18 cellular contexts compared by ENCODE assay signal in the genomic region with DNA sequence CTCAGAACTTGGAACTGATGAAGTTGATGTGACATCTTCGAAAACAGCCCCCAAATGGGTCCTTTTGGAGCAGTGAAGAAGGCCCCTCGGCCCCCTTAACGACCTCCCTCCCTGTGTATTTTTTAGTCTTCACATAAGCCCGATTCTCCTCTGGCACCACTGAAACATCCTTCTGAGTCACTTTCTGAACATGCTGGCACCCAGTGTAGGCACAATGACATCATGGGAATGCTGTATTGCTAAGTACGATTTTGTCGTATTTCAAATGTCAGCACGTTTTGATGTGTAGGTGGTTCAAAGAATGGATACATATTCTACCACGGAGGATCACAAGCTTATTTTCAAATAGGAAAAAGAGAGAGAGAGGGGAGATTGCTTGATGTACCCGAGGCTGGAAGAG.
DNase-seq lines count a peak whose midpoint lies in the region; ATAC-seq, FAIRE-seq and TF ChIP-seq lines count a peak whose summit lies in the region.
"Had no signal": no experiment of that assay in that cellular context is flagged by ENCODE, and none has a peak within 500 bp of the region (broad histone marks: within the 10 kb centered on the region; RNA-seq: fewer than 3 reads in every experiment).

No MANE protein-coding gene starts in this region.

- dilution Hi-C loops in keratinocyte (cut with MboI; ENCODE audit: extremely low pct_ligation_motif_present, low sequenced_read_pairs): no loop called here

- no peak for ATAC-seq in Right ventricle myocardium inferior
- ATAC-seq in activated T-helper 17 cell treated with anti-CD3 and anti-CD28 coated beads, Interleukin-2, amount 50 U/mL, for 72 hours (replicated peaks): peak; percentile 83

- no peaks in the 10 kb centered on the region for H3K79me2 ChIP-seq in keratinocyte (ENCODE audit: control insufficient read depth, insufficient read depth, low read length)

- H3K4me3 ChIP-seq in right atrium auricular region (no peak overlapping the region), keratinocyte (ENCODE audit: control insufficient read depth in 2 of 3, extremely low read depth in 1 of 3, insufficient read depth in 2 of 3, low read depth in 1 of 3, low read length in 3 of 3) (no peak overlapping the region), vagina (no peak overlapping the region)
- H3K4me3 ChIP-seq: HAP-1, ovary, PC-9 had no signal

- TF ChIP-seq CTCF in right atrium auricular region (IDR thresholded peaks at IDR 0.05) (no peak), keratinocyte (optimal IDR thresholded peaks at IDR 0.05 in 1 of 3, IDR thresholded peaks at IDR 0.05 in 1 of 3, conservative IDR thresholded peaks at IDR 0.05 in 1 of 3; ENCODE audit: extremely low read depth in 1 of 3, insufficient read depth in 2 of 3, low read length in 3 of 3) (no peak), vagina (IDR thresholded peaks at IDR 0.05) (no peak)

- H3K9me3 ChIP-seq in right atrium auricular region (no peaks in the 10 kb centered on the region), keratinocyte (ENCODE audit: control insufficient read depth, low read depth, low read length) (no peaks in the 10 kb centered on the region), vagina (no peaks in the 10 kb centered on the region)
- H3K9me3 ChIP-seq: HAP-1, ovary had no signal

- H3K36me3 ChIP-seq in right atrium auricular region (no peaks in the 10 kb centered on the region), keratinocyte (ENCODE audit: control insufficient read depth in 2 of 2, extremely low read depth in 1 of 2, insufficient read depth in 2 of 2, low read length in 2 of 2) (no peaks in the 10 kb centered on the region), vagina (no peaks in the 10 kb centered on the region)
- H3K36me3 ChIP-seq: HAP-1, ovary had no signal

- DNase-seq in right atrium auricular region (ENCODE audit: low spot score) (no peak), Right ventricle myocardium inferior (ENCODE audit: missing footprints) (no peak), keratinocyte (ENCODE audit: low read depth, low spot score) (no peak), vagina (ENCODE audit: extremely low spot score in 2 of 2) (no peak), erythroblast (lab: John Stamatoyannopoulos, UW) (no peak), SKM-1 treated with dmso at 0.1 percent for 144 hours (lab: John Stamatoyannopoulos, UW; ENCODE audit: unreplicated experiment) (no peak)
- DNase-seq: cortex of kidney; NCI-H1092 treated with DMSO at 0.1 percent for 48 hours; NCI-H2081 treated with DMSO at 0.1 percent for 48 hours; ovary; PC-9; small intestine; stimulated activated naive CD4-positive, alpha-beta T cell treated with Interleukin-2 at 50 U/mL for 16 hours; T-helper 9 cell had no signal

- TF ChIP-seq POLR2A in vagina (IDR thresholded peaks at IDR 0.05) (no peak), erythroblast (IDR thresholded peaks at IDR 0.05; ENCODE audit: low read length) (no peak)

- intact Hi-C loops in Right ventricle myocardium inferior (cut with DNase I) (no loop called here), vagina (cut with DNase I) (no loop called here)

- no peak overlapping the region for H3K9ac ChIP-seq in keratinocyte (ENCODE audit: control insufficient read depth, extremely low read depth, insufficient read depth, low read length)
- H3K9ac ChIP-seq: KMS-11 had no signal

- H3K27ac ChIP-seq in right atrium auricular region: peak overlapping the region; percentile 47 to 79
- H3K27ac ChIP-seq in keratinocyte (ENCODE audit: control insufficient read depth, insufficient read depth, low read length): no peak overlapping the region
- peak overlapping the region; percentile 75 for H3K27ac ChIP-seq in vagina
- H3K27ac ChIP-seq: KMS-11, ovary, PC-9 had no signal

- no peaks in the 10 kb centered on the region for H3K4me1 ChIP-seq in right atrium auricular region
- peaks cover 8% of the 10 kb centered on the region for H3K4me1 ChIP-seq in keratinocyte (ENCODE audit: control insufficient read depth, extremely low read depth, insufficient read depth, low read length)
- peaks cover 22% of the 10 kb centered on the region for H3K4me1 ChIP-seq in vagina
- H3K4me1 ChIP-seq: HAP-1 had no signal

- H3K27me3 ChIP-seq in right atrium auricular region: no peaks in the 10 kb centered on the region
- no peaks in the 10 kb centered on the region for H3K27me3 ChIP-seq in keratinocyte (ENCODE audit: control insufficient read depth, extremely low read depth, insufficient read depth, low read length)
- no peaks in the 10 kb centered on the region for H3K27me3 ChIP-seq in vagina
- H3K27me3 ChIP-seq: ovary had no signal

- H3K27ac Mint-ChIP-seq in activated T-helper 17 cell treated with anti-CD3 and anti-CD28 coated beads, Interleukin-2, amount 50 U/mL, for 72 hours: peak overlapping the region; percentile 56
- H3K27ac Mint-ChIP-seq: activated T-helper 1 cell treated with anti-CD3 and anti-CD28 coated beads, Interleukin-12 subunit alpha, Interleukin-12 subunit beta, Interleukin-2, Interleukin-4 antibody, amounts not matched to agents 30 ng/mL and 10 ng/mL and 1 ng/mL, durations not matched to agents 14 hours and 24 hours and 36 hours had no signal

- peak overlapping the region; percentile 45 for H3K4me3 Mint-ChIP-seq in activated T-helper 17 cell treated with anti-CD3 and anti-CD28 coated beads, Interleukin-2, amount 50 U/mL, for 72 hours
- H3K4me3 Mint-ChIP-seq: activated T-helper 1 cell treated with anti-CD3 and anti-CD28 coated beads, Interleukin-12 subunit alpha, Interleukin-12 subunit beta, Interleukin-2, Interleukin-4 antibody, amounts not matched to agents 30 ng/mL and 10 ng/mL and 1 ng/mL, durations not matched to agents 14 hours and 24 hours and 36 hours had no signal

- H3K4me1 Mint-ChIP-seq in activated T-helper 17 cell treated with anti-CD3 and anti-CD28 coated beads, Interleukin-2, amount 50 U/mL, for 72 hours: peaks cover 11% of the 10 kb centered on the region

- peaks cover 4% of the 10 kb centered on the region for H3K9me3 Mint-ChIP-seq in activated T-helper 17 cell treated with anti-CD3 and anti-CD28 coated beads, Interleukin-2, amount 50 U/mL, for 72 hours
- H3K9me3 Mint-ChIP-seq: activated T-helper 1 cell treated with anti-CD3 and anti-CD28 coated beads, Interleukin-12 subunit alpha, Interleukin-12 subunit beta, Interleukin-2, Interleukin-4 antibody, amounts not matched to agents 30 ng/mL and 10 ng/mL and 1 ng/mL, durations not matched to agents 14 hours and 24 hours and 36 hours had no signal

- no peak overlapping the region for H3K4me2 ChIP-seq in keratinocyte (ENCODE audit: control insufficient read depth, extremely low read depth, insufficient read depth, low read depth, low read length)
- H3K4me2 ChIP-seq: KMS-11, PC-9 had no signal

- H3K27me3 Mint-ChIP-seq in activated T-helper 17 cell treated with anti-CD3 and anti-CD28 coated beads, Interleukin-2, amount 50 U/mL, for 72 hours: no peaks in the 10 kb centered on the region

- no peaks in the 10 kb centered on the region for H4K20me1 ChIP-seq in keratinocyte (ENCODE audit: control insufficient read depth, extremely low read depth, insufficient read depth, low read length)

- peak; percentile 41 for FAIRE-seq in keratinocyte (lab: Jason Lieb, UNC)
- FAIRE-seq: small intestine had no signal

- no peaks in the 10 kb centered on the region for H3K9me1 ChIP-seq in keratinocyte (ENCODE audit: control insufficient read depth, extremely low read depth, insufficient read depth, low read length)

- no peak overlapping the region for H2AFZ ChIP-seq in keratinocyte (ENCODE audit: control insufficient read depth, low read length)
- H2AFZ ChIP-seq: PC-9 had no signal

- no peaks in the 10 kb centered on the region for H3K36me3 Mint-ChIP-seq in activated T-helper 17 cell treated with anti-CD3 and anti-CD28 coated beads, Interleukin-2, amount 50 U/mL, for 72 hours (ENCODE audit: low read depth)
